ENCODE assay signal across 15 cellular contexts in genomic region chr3:193620055-193620454, GRCh38. TPM values are rescaled to one million over a fixed set of nuclear protein-coding genes. Genes with fewer than 3 reads are reported as not detected.
A peak's percentile ranks its signal among the peaks of the same experiment; 100 is the strongest.
DNase-seq lines count a peak whose midpoint lies in the region; ATAC-seq and TF ChIP-seq lines count a peak whose summit lies in the region.
"Had no signal": no experiment of that assay in that cellular context is flagged by ENCODE, and none has a peak within 500 bp of the region (broad histone marks: within the 10 kb centered on the region; RNA-seq: fewer than 3 reads in every experiment).

No MANE protein-coding gene starts in this region.

- H3K36me3 Mint-ChIP-seq in activated CD8-positive, alpha-beta T cell treated with anti-CD3 and anti-CD28 coated beads, Interleukin-2, amount 10 ng/mL, durations not matched to agents 7 days and 5 days (ENCODE audit: low read depth) = peaks cover 43% of the 10 kb centered on the region
- H3K36me3 Mint-ChIP-seq in Caco-2 (ENCODE audit: insufficient read depth, unreplicated experiment) = peaks cover 43% of the 10 kb centered on the region

- no peaks in the 10 kb centered on the region for H3K9me3 Mint-ChIP-seq in activated CD8-positive, alpha-beta T cell treated with anti-CD3 and anti-CD28 coated beads, Interleukin-2, amount 10 ng/mL, durations not matched to agents 7 days and 5 days (ENCODE audit: insufficient read depth)
- no peaks in the 10 kb centered on the region for H3K9me3 Mint-ChIP-seq in Caco-2 (ENCODE audit: unreplicated experiment)
- H3K9me3 Mint-ChIP-seq: central memory CD8-positive, alpha-beta T cell; effector memory CD8-positive, alpha-beta T cell; naive B cell had no signal

- peak overlapping the region; percentile 1 for H3K27ac Mint-ChIP-seq in activated CD8-positive, alpha-beta T cell treated with anti-CD3 and anti-CD28 coated beads, Interleukin-2, amount 10 ng/mL, durations not matched to agents 7 days and 5 days
- H3K27ac Mint-ChIP-seq in Caco-2 (ENCODE audit: unreplicated experiment) = no peak overlapping the region
- H3K27ac Mint-ChIP-seq: effector memory CD8-positive, alpha-beta T cell had no signal

- H3K27me3 Mint-ChIP-seq in activated CD8-positive, alpha-beta T cell treated with anti-CD3 and anti-CD28 coated beads, Interleukin-2, amount 10 ng/mL, durations not matched to agents 7 days and 5 days (ENCODE audit: low read depth) = no peaks in the 10 kb centered on the region
- no peaks in the 10 kb centered on the region for H3K27me3 Mint-ChIP-seq in Caco-2 (ENCODE audit: insufficient read depth, unreplicated experiment)
- H3K27me3 Mint-ChIP-seq: central memory CD8-positive, alpha-beta T cell; effector memory CD8-positive, alpha-beta T cell; naive B cell had no signal

- H3K4me1 Mint-ChIP-seq in activated CD8-positive, alpha-beta T cell treated with anti-CD3 and anti-CD28 coated beads, Interleukin-2, amount 10 ng/mL, durations not matched to agents 7 days and 5 days (ENCODE audit: low read depth) = peaks cover 6% of the 10 kb centered on the region
- no peaks in the 10 kb centered on the region for H3K4me1 Mint-ChIP-seq in Caco-2 (ENCODE audit: low read depth, unreplicated experiment)

- H3K4me3 ChIP-seq in Caco-2 (ENCODE audit: low read depth, low read length) = no peak overlapping the region
- H3K4me3 ChIP-seq: left ventricle myocardium inferior, testis had no signal

- DNase-seq in activated CD8-positive, alpha-beta T cell treated with anti-CD3 and anti-CD28 coated beads, Interleukin-2, amount 10 ng/mL, durations not matched to agents 7 days and 5 days = no peak
- DNase-seq in NCI-H2029 (lab: John Stamatoyannopoulos, UW) (no peak), Caco-2 (no peak), AML-193 (lab: John Stamatoyannopoulos, UW) (no peak)
- DNase-seq: effector memory CD8-positive, alpha-beta T cell; left ventricle myocardium inferior; naive B cell; NCI-H1105; NCI-H446; testis had no signal

- H3K36me3 ChIP-seq in Caco-2 (ENCODE audit: control insufficient read depth, insufficient read depth, low read length) = no peaks in the 10 kb centered on the region

- no peaks in the 10 kb centered on the region for H3K27me3 ChIP-seq in Caco-2 (replicated peaks; ENCODE audit: control insufficient read depth, insufficient read depth, low read length)
- H3K27me3 ChIP-seq: testis had no signal

- intact Hi-C loops in Caco-2 (cut with micrococcal nuclease; ENCODE audit: unreplicated experiment) = no loop called here

- ATAC-seq in GM18502 (IDR thresholded peaks at IDR 0.05; ENCODE audit: poor library complexity, unreplicated experiment) = peak; percentile 54
- ATAC-seq in GM21390 (IDR thresholded peaks at IDR 0.05; ENCODE audit: unreplicated experiment) = peak; percentile 40
- ATAC-seq in HG03103 (IDR thresholded peaks at IDR 0.05; ENCODE audit: low read depth, unreplicated experiment) = peak; percentile 40
- no peak for ATAC-seq in activated CD8-positive, alpha-beta T cell treated with anti-CD3 and anti-CD28 coated beads, Interleukin-2, amount 10 ng/mL, durations not matched to agents 7 days and 5 days
- ATAC-seq in GM19395 (IDR thresholded peaks at IDR 0.05; ENCODE audit: unreplicated experiment) = no peak
- ATAC-seq: effector memory CD8-positive, alpha-beta T cell had no signal

- H3K4me3 Mint-ChIP-seq in activated CD8-positive, alpha-beta T cell treated with anti-CD3 and anti-CD28 coated beads, Interleukin-2, amount 10 ng/mL, durations not matched to agents 7 days and 5 days = no peak overlapping the region
- H3K4me3 Mint-ChIP-seq in Caco-2 (ENCODE audit: unreplicated experiment) = no peak overlapping the region
- H3K4me3 Mint-ChIP-seq: central memory CD8-positive, alpha-beta T cell; effector memory CD8-positive, alpha-beta T cell; naive B cell had no signal

- no TSS peak for BruUV-seq in Caco-2 (replicated peaks; lab: Mats Ljungman, UMichigan)

- TF ChIP-seq CTCF in Caco-2 (IDR thresholded peaks at IDR 0.05; ENCODE audit: insufficient read depth in 1 of 2, low read depth in 1 of 2, low read length in 1 of 2, severe bottlenecking in 1 of 2, unreplicated experiment in 1 of 2) = no peak

- no peaks in the 10 kb centered on the region for H3K9me3 ChIP-seq in Caco-2
- H3K9me3 ChIP-seq: left ventricle myocardium inferior, testis had no signal

- POLR2A ChIA-PET in activated CD8-positive, alpha-beta T cell treated with anti-CD3 and anti-CD28 coated beads, Interleukin-2, amount 10 ng/mL, durations not matched to agents 7 days and 5 days (lab: Charles Lee) = interaction anchor here (1.3 kb wide), 1 partner anchor 14 kb away, joined by 3 read pairs; no protein-coding TSS in a partner anchor
- POLR2A ChIA-PET in Caco-2 (lab: Charles Lee) = no interaction called here

- CTCF ChIA-PET in activated CD8-positive, alpha-beta T cell treated with anti-CD3 and anti-CD28 coated beads, Interleukin-2, amount 10 ng/mL, durations not matched to agents 7 days and 5 days (lab: Charles Lee) = interaction anchor here (0.7 kb wide), 1 partner anchor 161 kb away, joined by 3 read pairs; no protein-coding TSS in a partner anchor
- CTCF ChIA-PET in Caco-2 (lab: Charles Lee) = no interaction called here

- no peaks in the 10 kb centered on the region for H3K4me1 ChIP-seq in Caco-2
- H3K4me1 ChIP-seq: testis had no signal

RNA-seq across cellular contexts. Expression of gene OPA1, which starts 27.0 kb away (rescaled TPM):
- total RNA-seq in activated CD8-positive, alpha-beta T cell treated with anti-CD3 and anti-CD28 coated beads, Interleukin-2, amount 10 ng/mL, durations not matched to agents 7 days and 5 days = 10 to 100 TPM; 61.3 TPM
- 61.4 and 74.6 TPM in 2 replicates for total RNA-seq in Caco-2 (2022)

Comparison
In these comparisons a context has a peak if more than half of its experiments do, and no peak if none do; other contexts are left out.
1. ATAC-seq: peak in GM18502 (single experiment), GM21390 (single experiment) and HG03103 (single experiment); none in activated CD8-positive, alpha-beta T cell treated with anti-CD3 and anti-CD28 coated beads, Interleukin-2, amount 10 ng/mL, durations not matched to agents 7 days and 5 days (single experiment) and GM19395 (single experiment).